9 cellular contexts compared by ENCODE assay signal in the genomic region with DNA sequence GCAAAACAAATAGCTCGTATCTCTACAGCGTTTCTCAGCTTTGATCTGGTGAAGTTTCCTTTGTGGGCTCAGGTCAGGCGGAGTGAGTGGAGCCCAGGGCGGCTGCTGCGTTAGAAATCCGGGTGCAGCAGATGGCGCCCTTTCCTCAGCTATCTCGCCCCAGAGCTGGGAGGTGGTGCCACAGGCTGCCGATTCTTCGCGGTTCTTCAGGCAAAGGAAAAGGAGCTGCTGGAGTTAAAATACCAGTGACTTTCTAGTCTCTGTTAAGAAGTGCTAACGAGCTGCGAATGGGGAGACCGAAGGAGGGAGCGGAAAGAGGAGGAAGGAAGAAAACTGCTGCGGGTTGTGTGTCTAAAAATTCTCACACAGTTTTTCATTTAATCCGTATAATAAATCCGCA.
A peak's percentile ranks its signal among the peaks of the same experiment; 100 is the strongest.
DNase-seq lines count a peak whose midpoint lies in the region; ATAC-seq and TF ChIP-seq lines count a peak whose summit lies in the region.
"Had no signal": no experiment of that assay in that cellular context is flagged by ENCODE, and none has a peak within 500 bp of the region (broad histone marks: within the 10 kb centered on the region; RNA-seq: fewer than 3 reads in every experiment).

No MANE protein-coding gene starts in this region.

- H3K4me1 ChIP-seq in esophagus squamous epithelium, result peaks cover 0 to 18% (median 0%) of the 10 kb centered on the region in 3 donors
- H3K4me1 ChIP-seq: BLaER1 treated with 17β-estradiol and CSF1 and Interleukin-3, amounts not matched to agents 10 nM and 100 nM had no signal

- ATAC-seq in HG02884 (IDR thresholded peaks at IDR 0.05; ENCODE audit: unreplicated experiment), result peak; percentile 97

- no peak overlapping the region for H3K27ac Mint-ChIP-seq in nephron progenitor cell
- no peak overlapping the region for H3K27ac Mint-ChIP-seq in stimulated activated naive CD8-positive, alpha-beta T cell treated with anti-CD3 and anti-CD28 coated beads, Interleukin-15, Interleukin-2, amounts not matched to agents 100 ng/mL and 50 ng/mL, for 24 hours

- peak in 5 of 6 experiments; percentile 61 to 80 (median 65) for TF ChIP-seq CTCF in esophagus squamous epithelium (IDR thresholded peaks at IDR 0.05)
- peak; percentile 69 for TF ChIP-seq CTCF in nephron progenitor cell (IDR thresholded peaks at IDR 0.05)

- TF ChIP-seq POLR2A in esophagus squamous epithelium (IDR thresholded peaks at IDR 0.05), result no peak

- H3K4me3 Mint-ChIP-seq in nephron progenitor cell, result peak overlapping the region; percentile 66
- H3K4me3 Mint-ChIP-seq in stimulated activated naive CD8-positive, alpha-beta T cell treated with anti-CD3 and anti-CD28 coated beads, Interleukin-15, Interleukin-2, amounts not matched to agents 100 ng/mL and 50 ng/mL, for 24 hours, result peak overlapping the region; percentile 43

- no peaks in the 10 kb centered on the region for H3K36me3 ChIP-seq in esophagus squamous epithelium
- H3K36me3 ChIP-seq: BLaER1 treated with 17β-estradiol and CSF1 and Interleukin-3, amounts not matched to agents 10 nM and 100 nM had no signal

- H3K27ac ChIP-seq in esophagus squamous epithelium, result no peak overlapping the region
- H3K27ac ChIP-seq: BLaER1 treated with 17β-estradiol and CSF1 and Interleukin-3, amounts not matched to agents 10 nM and 100 nM had no signal

- no peaks in the 10 kb centered on the region for H3K36me3 Mint-ChIP-seq in nephron progenitor cell (ENCODE audit: low read depth)
- H3K36me3 Mint-ChIP-seq in stimulated activated naive CD8-positive, alpha-beta T cell treated with anti-CD3 and anti-CD28 coated beads, Interleukin-15, Interleukin-2, amounts not matched to agents 100 ng/mL and 50 ng/mL, for 24 hours (ENCODE audit: low read depth), result no peaks in the 10 kb centered on the region

- H3K4me1 Mint-ChIP-seq in nephron progenitor cell, result peaks cover 6% of the 10 kb centered on the region
- peaks cover 5% of the 10 kb centered on the region for H3K4me1 Mint-ChIP-seq in stimulated activated naive CD8-positive, alpha-beta T cell treated with anti-CD3 and anti-CD28 coated beads, Interleukin-15, Interleukin-2, amounts not matched to agents 100 ng/mL and 50 ng/mL, for 24 hours (ENCODE audit: low read depth)

- H3K4me3 ChIP-seq in esophagus squamous epithelium, result peak overlapping the region in 1 of 4 donors; percentile 37
- H3K4me3 ChIP-seq: BLaER1 treated with 17β-estradiol and CSF1 and Interleukin-3, amounts not matched to agents 10 nM and 100 nM had no signal

- peaks cover 11% of the 10 kb centered on the region for H3K27me3 Mint-ChIP-seq in nephron progenitor cell (ENCODE audit: low read depth, poor library complexity)
- H3K27me3 Mint-ChIP-seq in stimulated activated naive CD8-positive, alpha-beta T cell treated with anti-CD3 and anti-CD28 coated beads, Interleukin-15, Interleukin-2, amounts not matched to agents 100 ng/mL and 50 ng/mL, for 24 hours, result peaks cover 43% of the 10 kb centered on the region

- intact Hi-C loops in esophagus squamous epithelium (cut with DNase I), result loop anchor here (5.0 kb wide), 1 partner anchor 599 kb away; no protein-coding TSS in a partner anchor

- H3K27me3 ChIP-seq in esophagus squamous epithelium, result no peaks in the 10 kb centered on the region
- H3K27me3 ChIP-seq: BLaER1 treated with 17β-estradiol and CSF1 and Interleukin-3, amounts not matched to agents 10 nM and 100 nM had no signal

- peak; percentile 6 for DNase-seq in DMS 273 (lab: John Stamatoyannopoulos, UW; ENCODE audit: unreplicated experiment)
- DNase-seq in DMS 273 treated with DMSO at 0.1 percent for 48 hours (lab: John Stamatoyannopoulos, UW), result no peak
- peak; percentile 33 for DNase-seq in NOMO-1 treated with DMSO at 0.1 percent for 48 hours (lab: John Stamatoyannopoulos, UW; ENCODE audit: unreplicated experiment)
- peak; percentile 59 for DNase-seq in activated CD8-positive, alpha-beta memory T cell treated with anti-CD3 and anti-CD28 coated beads, Interleukin-2, amount 50 U/mL, for 4 hours
- no peak for DNase-seq in esophagus squamous epithelium (lab: John Stamatoyannopoulos, UW)
- peak; percentile 81 for DNase-seq in nephron progenitor cell

- no peaks in the 10 kb centered on the region for H3K9me3 ChIP-seq in esophagus squamous epithelium
- H3K9me3 ChIP-seq: BLaER1 treated with 17β-estradiol and CSF1 and Interleukin-3, amounts not matched to agents 10 nM and 100 nM had no signal

- no peaks in the 10 kb centered on the region for H3K9me3 Mint-ChIP-seq in nephron progenitor cell
- no peaks in the 10 kb centered on the region for H3K9me3 Mint-ChIP-seq in stimulated activated naive CD8-positive, alpha-beta T cell treated with anti-CD3 and anti-CD28 coated beads, Interleukin-15, Interleukin-2, amounts not matched to agents 100 ng/mL and 50 ng/mL, for 24 hours

- 9 to 13% methylated on average over 18 of the region's 18 CpGs for WGBS in esophagus squamous epithelium, 2 donors

Comparison
In these comparisons a context has a peak if more than half of its experiments do, and no peak if none do; other contexts are left out.
1. DNase-seq: peak in DMS 273 (single experiment), NOMO-1 treated with DMSO at 0.1 percent for 48 hours (single experiment), activated CD8-positive, alpha-beta memory T cell treated with anti-CD3 and anti-CD28 coated beads, Interleukin-2, amount 50 U/mL, for 4 hours (single experiment) and nephron progenitor cell (single experiment); none in DMS 273 treated with DMSO at 0.1 percent for 48 hours (single experiment) and esophagus squamous epithelium (single experiment).